8 cellular contexts compared by ENCODE assay signal in genomic region chr12:122225683-122226365, GRCh38. TPM values are rescaled to one million over a fixed set of nuclear protein-coding genes. Genes with fewer than 3 reads are reported as not detected.
DNase-seq lines count a peak whose midpoint lies in the region; TF ChIP-seq lines count a peak whose summit lies in the region.

Gene DIABLO (minus strand): TSS chr12:122226052. CDS start chr12:122226014, 38 bp downstream.

- H2BK120ac ChIP-seq in H9 (ENCODE audit: low read depth, low read length, poor library complexity, severe bottlenecking), result no peak within 1 kb of the TSS

- H3K9me3 ChIP-seq in H9 (ENCODE audit: control insufficient read depth, low read depth, low read length) (no peaks in the 10 kb centered on the region), MG63 (no peaks in the 10 kb centered on the region)

- peaks cover 28% of the 10 kb centered on the region for H3K36me3 ChIP-seq in MG63

- H3K27ac Mint-ChIP-seq in H9, result peak within 1 kb of the TSS; percentile 97 to 99 (median 99); a peak in 6 of 7 replicates
- H3K27ac Mint-ChIP-seq in nephron, result peak within 1 kb of the TSS; percentile 81 to 93 (median 82)
- H3K27ac Mint-ChIP-seq in stimulated activated naive CD8-positive, alpha-beta T cell treated with anti-CD3 and anti-CD28 coated beads, Interleukin-15, Interleukin-2, amounts not matched to agents 100 ng/mL and 50 ng/mL, for 24 hours, result peak within 1 kb of the TSS; percentile 82

- H3K27me3 Mint-ChIP-seq in H9 (ENCODE audit: low read depth) (no peaks in the 10 kb centered on the region; the same call in 1 of the 2 replicates), nephron (ENCODE audit: low read depth) (no peaks in the 10 kb centered on the region)
- no peaks in the 10 kb centered on the region for H3K27me3 Mint-ChIP-seq in stimulated activated naive CD8-positive, alpha-beta T cell treated with anti-CD3 and anti-CD28 coated beads, Interleukin-15, Interleukin-2, amounts not matched to agents 100 ng/mL and 50 ng/mL, for 24 hours

- H3K27ac ChIP-seq in H9 (ENCODE audit: insufficient read length, low read depth, low read length), result peak within 1 kb of the TSS; percentile 11

- H3K23me2 ChIP-seq in H9 (ENCODE audit: insufficient read length, low read depth, low read length, poor library complexity, severe bottlenecking), result peaks cover 10% of the 10 kb centered on the region

- peak within 1 kb of the TSS; percentile 43; the same call in 1 of the 2 replicates for H3K4ac ChIP-seq in H9 (ENCODE audit: low read depth, low read length)

- H3K79me2 ChIP-seq in H9 (ENCODE audit: insufficient read depth, low read length), result peaks cover 7% of the 10 kb centered on the region; the same call in 1 of the 2 replicates

- H3K56ac ChIP-seq in H9 (ENCODE audit: insufficient read length, low read depth, low read length), result no peak within 1 kb of the TSS

- H3K4me1 ChIP-seq in H9 (ENCODE audit: insufficient read depth, low read length), result no peaks in the 10 kb centered on the region; the same call in 1 of the 2 replicates

- no peak within 1 kb of the TSS for H4K8ac ChIP-seq in H9 (replicated peaks; ENCODE audit: insufficient read length, low read depth, low read length)

- H3K14ac ChIP-seq in H9 (ENCODE audit: insufficient read depth, low read length), result peak within 1 kb of the TSS; percentile 99

- H3K4me3 ChIP-seq in MG63 (peak within 1 kb of the TSS; percentile 79), fibroblast of pulmonary artery (replicated peaks; ENCODE audit: low read depth, low read length) (peak within 1 kb of the TSS; percentile 95)

- H4K5ac ChIP-seq in H9 (ENCODE audit: insufficient read length, low read depth, low read length), result peak within 1 kb of the TSS; percentile 41

- H2BK20ac ChIP-seq in H9 (ENCODE audit: low read depth, low read length, poor library complexity, severe bottlenecking), result no peak within 1 kb of the TSS

- H2AK5ac ChIP-seq in H9 (ENCODE audit: insufficient read length, low read length), result no peak within 1 kb of the TSS

- no peak within 1 kb of the TSS for H2BK12ac ChIP-seq in H9 (ENCODE audit: insufficient read length, low read depth, low read length)

- no peak within 1 kb of the TSS for H2AFZ ChIP-seq in H9 (ENCODE audit: low read length)

- peaks cover 16% of the 10 kb centered on the region for H3K79me1 ChIP-seq in H9 (ENCODE audit: insufficient read depth, low read depth, low read length, poor library complexity, severe bottlenecking)

- peak within 1 kb of the TSS; percentile 98 for H3K18ac ChIP-seq in H9 (ENCODE audit: insufficient read length, low read depth, low read length)

- peak; percentile 99 for DNase-seq in ELR (ENCODE audit: low read depth)
- DNase-seq in H9, result peak; percentile 100
- peak; percentile 100 for DNase-seq in MG63
- peak; percentile 99 for DNase-seq in SHP77 treated with DMSO at 0.1 percent for 48 hours (lab: John Stamatoyannopoulos, UW)
- DNase-seq in activated effector memory CD4-positive, alpha-beta T cell treated with anti-CD3 and anti-CD28 coated beads, Interleukin-2, amount 50 U/mL, for 16 hours, result peak; percentile 100
- peak; percentile 99 for DNase-seq in fibroblast of pulmonary artery (ENCODE audit: low read depth)

- peak within 1 kb of the TSS; percentile 83 for H3K4me2 ChIP-seq in H9 (ENCODE audit: insufficient read depth, insufficient read length, low read length)

- H4K20me1 ChIP-seq in H9 (ENCODE audit: control insufficient read depth, insufficient read depth, insufficient read length), result no peaks in the 10 kb centered on the region

- no peak within 1 kb of the TSS for H3K23ac ChIP-seq in H9 (ENCODE audit: insufficient read length, low read depth, low read length)

- H3K9me3 Mint-ChIP-seq in H9 (no peaks in the 10 kb centered on the region), nephron (no peaks in the 10 kb centered on the region)
- no peaks in the 10 kb centered on the region for H3K9me3 Mint-ChIP-seq in stimulated activated naive CD8-positive, alpha-beta T cell treated with anti-CD3 and anti-CD28 coated beads, Interleukin-15, Interleukin-2, amounts not matched to agents 100 ng/mL and 50 ng/mL, for 24 hours

- H3K36me3 Mint-ChIP-seq in H9 (ENCODE audit: insufficient read depth in 1 of 3, low read depth in 3 of 3) (peaks cover 23 to 38% (median 33%) of the 10 kb centered on the region in 3 experiments), nephron (ENCODE audit: low read depth) (peaks cover 36% of the 10 kb centered on the region)
- peaks cover 30% of the 10 kb centered on the region for H3K36me3 Mint-ChIP-seq in stimulated activated naive CD8-positive, alpha-beta T cell treated with anti-CD3 and anti-CD28 coated beads, Interleukin-15, Interleukin-2, amounts not matched to agents 100 ng/mL and 50 ng/mL, for 24 hours (ENCODE audit: low read depth)

- no CpG with 5 or more reads among the region's 74 CpGs for WGBS in H9 (ENCODE audit: extremely low coverage, insufficient read length, low lambda C conversion rate)

- H2BK5ac ChIP-seq in H9 (ENCODE audit: insufficient read length, low read length), result no peak within 1 kb of the TSS

- H3K4me1 Mint-ChIP-seq in H9, result peaks cover 20 to 26% of the 10 kb centered on the region in 2 experiments
- H3K4me1 Mint-ChIP-seq in nephron, result peaks cover 19% of the 10 kb centered on the region
- H3K4me1 Mint-ChIP-seq in stimulated activated naive CD8-positive, alpha-beta T cell treated with anti-CD3 and anti-CD28 coated beads, Interleukin-15, Interleukin-2, amounts not matched to agents 100 ng/mL and 50 ng/mL, for 24 hours (ENCODE audit: low read depth), result peaks cover 48% of the 10 kb centered on the region

- H3K4me3 Mint-ChIP-seq in H9, result peak within 1 kb of the TSS; percentile 98
- H3K4me3 Mint-ChIP-seq in nephron, result peak within 1 kb of the TSS; percentile 96 to 99 (median 99)
- peak within 1 kb of the TSS; percentile 89 for H3K4me3 Mint-ChIP-seq in stimulated activated naive CD8-positive, alpha-beta T cell treated with anti-CD3 and anti-CD28 coated beads, Interleukin-15, Interleukin-2, amounts not matched to agents 100 ng/mL and 50 ng/mL, for 24 hours

- TF ChIP-seq CTCF in H9 (conservative IDR thresholded peaks at IDR 0.05) (no peak), fibroblast of pulmonary artery (IDR thresholded peaks at IDR 0.05; ENCODE audit: low read length, missing control alignments) (no peak), nephron (IDR thresholded peaks at IDR 0.05; ENCODE audit: unreplicated experiment in 3 of 3) (no peak)

- no peak within 1 kb of the TSS for H2BK15ac ChIP-seq in H9 (ENCODE audit: low read depth, low read length)

- H3K9ac ChIP-seq in H9 (ENCODE audit: extremely low read depth, insufficient read length, low read length), result peak within 1 kb of the TSS; percentile 90

- H3K27me3 ChIP-seq in H9 (ENCODE audit: insufficient read depth, low read length) (no peaks in the 10 kb centered on the region), MG63 (no peaks in the 10 kb centered on the region)

- no peak within 1 kb of the TSS for H3T11ph ChIP-seq in H9 (ENCODE audit: low read length)

- peak within 1 kb of the TSS; percentile 85 for H4K91ac ChIP-seq in H9 (ENCODE audit: insufficient read length, low read depth, low read length)

RNA-seq across cellular contexts. Expression of gene DIABLO, which starts in this region (rescaled TPM):
- total RNA-seq in H9 (2021), result 70.0 and 74.6 TPM in 2 replicates
- 70.9 and 74.7 TPM in 2 replicates for total RNA-seq in MG63 (2014; rRNA removed; shearing (Covaris generic); ENCODE audit: low replicate concordance)

Comparison
In these comparisons a context has a peak if more than half of its experiments do, and no peak if none do; other contexts are left out.
1. Peak in every context shown above with its lines: DNase-seq, H3K4me3 ChIP-seq and H3K27ac ChIP-seq.